In the genomic region with DNA sequence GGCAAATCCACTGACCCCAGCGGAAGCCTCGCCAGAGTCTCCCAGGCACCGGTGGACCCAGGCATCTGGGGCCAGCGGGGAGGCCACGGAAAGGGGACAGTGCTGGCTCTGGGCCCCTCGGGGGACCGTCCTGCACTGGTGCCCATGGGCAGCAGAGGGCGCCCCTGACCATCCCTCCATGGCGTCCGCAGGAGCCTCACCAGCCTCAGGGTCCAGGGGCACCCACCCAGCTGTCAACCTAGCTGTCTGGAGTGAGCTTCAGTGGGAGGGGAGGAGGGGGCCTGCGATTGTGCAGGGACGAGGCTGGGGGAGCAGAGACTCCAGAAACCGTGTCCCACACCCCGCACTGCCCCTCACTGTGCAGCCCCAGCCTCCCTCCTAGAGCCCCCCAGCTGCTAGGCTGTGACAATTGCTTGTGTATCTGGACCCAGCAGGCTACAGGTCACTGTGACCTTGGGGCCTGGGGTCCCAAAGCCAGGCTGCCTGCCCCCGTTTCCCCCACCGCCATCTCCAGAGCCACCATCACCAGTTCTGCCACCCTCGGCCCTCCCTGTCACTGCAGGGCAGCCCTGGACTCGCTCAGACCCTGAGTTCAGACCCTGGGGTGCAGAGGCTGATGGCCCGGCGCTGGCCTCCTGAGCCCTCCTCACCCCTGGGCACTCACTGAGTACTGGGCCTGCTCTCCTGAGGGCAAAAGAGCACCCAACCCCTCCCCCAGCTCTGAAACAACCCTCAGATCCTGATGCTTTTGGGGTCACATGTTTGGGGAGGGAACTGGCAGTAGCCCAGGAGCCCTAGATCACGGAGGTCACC, we compare ENCODE assay signal across 8 cellular contexts. TPM values are rescaled to one million over a fixed set of nuclear protein-coding genes. Genes with fewer than 3 reads are reported as not detected.
DNase-seq lines count a peak whose midpoint lies in the region; ATAC-seq and TF ChIP-seq lines count a peak whose summit lies in the region.

No MANE protein-coding gene starts in this region.

- intact Hi-C loops in Right ventricle myocardium inferior (cut with DNase I) (loop anchor here (5.0 to 10.0 kb wide), 5 partner anchors 56 to 314 kb away; a partner anchor contains a TSS), cardiac septum (cut with DNase I) (loop anchor here (5.0 to 10.0 kb wide), 5 partner anchors 66 to 354 kb away; a partner anchor contains a TSS)

- DNase-seq in Right ventricle myocardium inferior (ENCODE audit: missing footprints): peak; percentile 84
- no peak for DNase-seq in cardiac septum (ENCODE audit: low spot score)
- DNase-seq in RKO (ENCODE audit: low spot score): peak; percentile 16
- DNase-seq in astrocyte of the cerebellum (ENCODE audit: low read depth): no peak
- peak; percentile 81 for DNase-seq in islet precursor cell
- DNase-seq in stimulated activated CD4-positive, alpha-beta T cell treated with anti-CD3 and anti-CD28 coated beads, Interleukin-2, amount 100 ng/mL, for 48 hours: peak; percentile 52 to 57
- no peak for DNase-seq in NCI-H146 (lab: John Stamatoyannopoulos, UW)

- no peak overlapping the region for H3K4me3 ChIP-seq in astrocyte of the cerebellum (ENCODE audit: low read depth, low read length)

- peak; percentile 49 for ATAC-seq in Right ventricle myocardium inferior
- no peak for ATAC-seq in GM18909 (IDR thresholded peaks at IDR 0.05; ENCODE audit: poor library complexity, unreplicated experiment)

- peak; percentile 91 for TF ChIP-seq CTCF in astrocyte of the cerebellum (IDR thresholded peaks at IDR 0.05; ENCODE audit: low read depth, low read length, missing control alignments)

- in situ Hi-C loops in astrocyte of the cerebellum (cut with HindIII; ENCODE audit: low sequenced_read_pairs): no loop called here

RNA-seq across cellular contexts. Expression of a gene that starts 10.7 kb away (rescaled TPM):
- total RNA-seq in Right ventricle myocardium inferior: 228 TPM
- total RNA-seq in cardiac septum: 140 TPM

Comparison
In these comparisons a context has a peak if more than half of its experiments do, and no peak if none do; other contexts are left out.
1. DNase-seq: peak in Right ventricle myocardium inferior (single experiment), RKO (single experiment), islet precursor cell (single experiment) and stimulated activated CD4-positive, alpha-beta T cell treated with anti-CD3 and anti-CD28 coated beads, Interleukin-2, amount 100 ng/mL, for 48 hours (2 of 2); none in cardiac septum (single experiment), astrocyte of the cerebellum (single experiment) and NCI-H146 (single experiment).